ENCODE assay signal across 8 cellular contexts in genomic region chr19:45405435-45406164, GRCh38. TPM values are rescaled to one million over a fixed set of nuclear protein-coding genes. Genes with fewer than 3 reads are reported as not detected.
A peak's percentile ranks its signal among the peaks of the same experiment; 100 is the strongest.
DNase-seq lines count a peak whose midpoint lies in the region; ATAC-seq and TF ChIP-seq lines count a peak whose summit lies in the region.

No MANE protein-coding gene starts in this region.

- H3K27ac Mint-ChIP-seq in T-helper 2 cell treated with Interferon-gamma antibody and Interleukin-4, amounts not matched to agents 5 μg/mL and 100 μg/mL, for 36 hours = peak overlapping the region; percentile 90

- H3K36me3 ChIP-seq in ascending aorta = no peaks in the 10 kb centered on the region

- H3K4me3 Mint-ChIP-seq in T-helper 2 cell treated with Interferon-gamma antibody and Interleukin-4, amounts not matched to agents 5 μg/mL and 100 μg/mL, for 36 hours = peak overlapping the region; percentile 91

- peaks cover 12% of the 10 kb centered on the region for H3K36me3 Mint-ChIP-seq in T-helper 2 cell treated with Interferon-gamma antibody and Interleukin-4, amounts not matched to agents 5 μg/mL and 100 μg/mL, for 36 hours (ENCODE audit: low read depth)

- H3K9me3 Mint-ChIP-seq in T-helper 2 cell treated with Interferon-gamma antibody and Interleukin-4, amounts not matched to agents 5 μg/mL and 100 μg/mL, for 36 hours = no peaks in the 10 kb centered on the region

- peaks cover 18% of the 10 kb centered on the region for H3K27me3 Mint-ChIP-seq in T-helper 2 cell treated with Interferon-gamma antibody and Interleukin-4, amounts not matched to agents 5 μg/mL and 100 μg/mL, for 36 hours (ENCODE audit: low read depth)

- TF ChIP-seq POLR2A in GM15510 (IDR thresholded peaks at IDR 0.05; ENCODE audit: borderline replicate concordance, extremely low read depth, insufficient read length) = peak; percentile 52

- peak overlapping the region; percentile 68 to 86 for H3K4me3 ChIP-seq in ascending aorta

- intact Hi-C loops in ascending aorta (cut with DNase I) = loop anchor here (1.0 to 5.0 kb wide), 4 partner anchors 19 to 313 kb away; partner anchors contain the start of genes ERCC2 and PPP1R37

- no peaks in the 10 kb centered on the region for H3K27me3 ChIP-seq in ascending aorta

- peaks cover 8 to 28% of the 10 kb centered on the region in 2 donors for H3K4me1 ChIP-seq in ascending aorta

- peak overlapping the region; percentile 93 to 97 for H3K27ac ChIP-seq in ascending aorta

- DNase-seq in NCI-H146 (lab: John Stamatoyannopoulos, UW) = peak; percentile 88
- peak; percentile 82 for DNase-seq in T-helper 2 cell treated with Interferon-gamma antibody and Interleukin-4, amounts not matched to agents 5 μg/mL and 100 μg/mL, for 36 hours (ENCODE audit: low spot score)
- peak; percentile 71 to 94 for DNase-seq in ascending aorta (ENCODE audit: low spot score in 2 of 2)
- peak; percentile 97 for DNase-seq in hepatic stellate cell (ENCODE audit: low spot score)
- DNase-seq in retina = peak; percentile 92
- no peak for DNase-seq in cortex of kidney (lab: John Stamatoyannopoulos, UW)

- peak; percentile 47 for ATAC-seq in HG02840 (IDR thresholded peaks at IDR 0.05; ENCODE audit: low FRiP score, unreplicated experiment)

- peaks cover 39% of the 10 kb centered on the region for H3K4me1 Mint-ChIP-seq in T-helper 2 cell treated with Interferon-gamma antibody and Interleukin-4, amounts not matched to agents 5 μg/mL and 100 μg/mL, for 36 hours (ENCODE audit: low read depth)

- no peaks in the 10 kb centered on the region for H3K9me3 ChIP-seq in ascending aorta

- no peak for TF ChIP-seq CTCF in ascending aorta (IDR thresholded peaks at IDR 0.05)

RNA-seq across cellular contexts. Expression of gene PPP1R13L, which starts 0.7 kb away (rescaled TPM):
- total RNA-seq in ascending aorta = 27.8 TPM

RNA-seq across cellular contexts. Expression of gene POLR1G, which starts 0.8 kb away (rescaled TPM):
- total RNA-seq in ascending aorta = 3.7 TPM

RNA-seq across cellular contexts. Expression of gene ERCC1, which starts 18.1 kb away (rescaled TPM):
- total RNA-seq in ascending aorta = 142 TPM

RNA-seq across cellular contexts. Expression of gene ERCC2, which starts 35.2 kb away (rescaled TPM):
- 22.4 TPM for total RNA-seq in ascending aorta
